In the genomic region with DNA sequence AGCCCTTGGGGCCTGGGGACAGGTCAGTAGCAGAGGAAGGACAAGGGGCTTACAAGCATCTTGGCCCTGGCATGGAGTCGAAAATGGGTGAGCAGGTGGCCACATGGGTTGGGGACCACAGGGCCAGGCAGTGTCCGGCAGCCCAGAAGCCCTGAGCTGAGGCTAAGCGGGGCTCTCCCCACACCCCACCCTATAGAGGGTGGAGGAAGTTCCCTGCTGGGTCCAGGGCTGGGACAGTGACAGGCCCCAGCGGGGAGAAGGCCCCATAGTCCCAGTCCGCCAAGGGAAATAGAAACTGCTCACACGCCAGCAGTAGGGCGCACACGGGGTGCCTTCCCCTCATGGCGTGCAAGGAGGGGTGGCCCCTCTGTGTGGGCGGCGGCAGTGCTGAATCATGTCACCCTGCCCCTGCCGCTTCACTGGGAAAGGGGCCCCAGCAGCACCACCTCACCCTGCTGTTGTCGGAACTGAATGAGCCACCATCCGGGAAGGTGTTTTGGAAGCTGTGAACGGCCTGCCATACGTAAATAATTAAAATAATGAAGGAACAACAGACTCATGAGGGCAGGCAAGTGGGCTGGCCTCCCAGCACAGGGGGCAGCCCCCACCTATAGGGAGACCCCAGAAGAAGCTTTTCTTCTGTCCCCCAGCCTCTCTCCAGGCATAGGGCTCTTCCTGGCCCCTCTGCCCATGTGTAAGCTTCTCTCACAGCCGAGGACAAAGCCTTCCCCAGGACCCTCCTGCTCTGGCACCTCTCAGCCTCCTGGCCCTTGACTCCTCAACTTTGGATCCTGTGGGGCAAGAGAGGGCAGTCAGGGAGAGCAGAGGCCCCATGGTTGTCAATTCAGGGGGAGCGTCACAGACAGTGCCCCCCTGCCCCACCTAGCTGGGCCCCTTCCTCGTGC, we compare ENCODE assay signal across 8 cellular contexts. TPM values are rescaled to one million over a fixed set of nuclear protein-coding genes. Genes with fewer than 3 reads are reported as not detected.
DNase-seq lines count a peak whose midpoint lies in the region; ATAC-seq and TF ChIP-seq lines count a peak whose summit lies in the region.

No MANE protein-coding gene starts in this region.

- H3K27me3 ChIP-seq in SJCRH30, result no peaks in the 10 kb centered on the region

- 0 out of 2 replicates have a peak, but pooled peaks cover 4% of the 10 kb centered on the region for H3K9me3 ChIP-seq in SJCRH30 (replicated peaks)

- H3K9me3 Mint-ChIP-seq in activated naive CD4-positive, alpha-beta T cell treated with anti-CD3 and anti-CD28 coated beads, Interleukin-2, amount 10 ng/mL, durations not matched to agents 7 days and 5 days, result peaks cover 6% of the 10 kb centered on the region

- H3K4me3 Mint-ChIP-seq in activated naive CD4-positive, alpha-beta T cell treated with anti-CD3 and anti-CD28 coated beads, Interleukin-2, amount 10 ng/mL, durations not matched to agents 7 days and 5 days, result peak overlapping the region; percentile 46

- H3K4me3 ChIP-seq in SJCRH30, result peak overlapping the region; percentile 9

- TF ChIP-seq POLR2A in GM15510 (IDR thresholded peaks at IDR 0.05; ENCODE audit: borderline replicate concordance, extremely low read depth, insufficient read length), result peak; percentile 41

- CTCF ChIA-PET in activated naive CD4-positive, alpha-beta T cell treated with anti-CD3 and anti-CD28 coated beads, Interleukin-2, amount 10 ng/mL, durations not matched to agents 7 days and 5 days (lab: Charles Lee), result interaction anchor here (1.0 to 3.2 kb wide), 6 partner anchors 11 to 20 kb away, joined by 3 to 18 read pairs (median 5); a partner anchor contains a TSS

- peak; percentile 66 for ATAC-seq in HG02588 (IDR thresholded peaks at IDR 0.05; ENCODE audit: unreplicated experiment)

- no peak overlapping the region for H3K27ac ChIP-seq in SJCRH30

- no peaks in the 10 kb centered on the region for H3K36me3 ChIP-seq in SJCRH30

- H3K4me1 Mint-ChIP-seq in activated naive CD4-positive, alpha-beta T cell treated with anti-CD3 and anti-CD28 coated beads, Interleukin-2, amount 10 ng/mL, durations not matched to agents 7 days and 5 days, result peaks cover 69% of the 10 kb centered on the region

- H3K27me3 Mint-ChIP-seq in activated naive CD4-positive, alpha-beta T cell treated with anti-CD3 and anti-CD28 coated beads, Interleukin-2, amount 10 ng/mL, durations not matched to agents 7 days and 5 days, result no peaks in the 10 kb centered on the region

- peaks cover 41% of the 10 kb centered on the region for H3K4me1 ChIP-seq in SJCRH30

- peaks cover 2% of the 10 kb centered on the region for H3K36me3 Mint-ChIP-seq in activated naive CD4-positive, alpha-beta T cell treated with anti-CD3 and anti-CD28 coated beads, Interleukin-2, amount 10 ng/mL, durations not matched to agents 7 days and 5 days

- peak overlapping the region; percentile 87 for H3K27ac Mint-ChIP-seq in activated naive CD4-positive, alpha-beta T cell treated with anti-CD3 and anti-CD28 coated beads, Interleukin-2, amount 10 ng/mL, durations not matched to agents 7 days and 5 days

- no peak for DNase-seq in SJCRH30
- peak; percentile 82 for DNase-seq in activated naive CD4-positive, alpha-beta T cell treated with anti-CD3 and anti-CD28 coated beads, Interleukin-2, amount 10 ng/mL, durations not matched to agents 7 days and 5 days
- DNase-seq in stimulated activated CD4-positive, alpha-beta T cell treated with anti-CD3 and anti-CD28 coated beads, Interleukin-2, amount 100 ng/mL, for 4 hours (ENCODE audit: low read depth), result peak; percentile 95
- no peak for DNase-seq in DMS153 treated with DMSO at 0.1 percent for 48 hours (lab: John Stamatoyannopoulos, UW; ENCODE audit: unreplicated experiment)
- DNase-seq in NCI-H526 (lab: John Stamatoyannopoulos, UW), result no peak
- DNase-seq in DMS 273 treated with DMSO at 0.1 percent for 48 hours (lab: John Stamatoyannopoulos, UW), result no peak

RNA-seq across cellular contexts. Expression of a gene that starts 12.7 kb away (rescaled TPM):
- total RNA-seq in SJCRH30 (2014; rRNA removed; shearing (Covaris generic)), result 0.67 and 1.0 TPM in 2 replicates

RNA-seq across cellular contexts. Expression of a gene that starts 19.6 kb away (rescaled TPM):
- not detected in 2 replicates for total RNA-seq in SJCRH30 (2014; rRNA removed; shearing (Covaris generic))

RNA-seq across cellular contexts. Expression of a gene that starts 41.5 kb away (rescaled TPM):
- total RNA-seq in SJCRH30 (2014; rRNA removed; shearing (Covaris generic)), result not detected in 2 replicates

RNA-seq across cellular contexts. Expression of a gene that starts 50.7 kb away (rescaled TPM):
- 232 and 243 TPM in 2 replicates for total RNA-seq in SJCRH30 (2014; rRNA removed; shearing (Covaris generic))

Comparison
In these comparisons a context has a peak if more than half of its experiments do, and no peak if none do; other contexts are left out.
1. DNase-seq: peak in activated naive CD4-positive, alpha-beta T cell treated with anti-CD3 and anti-CD28 coated beads, Interleukin-2, amount 10 ng/mL, durations not matched to agents 7 days and 5 days (single experiment) and stimulated activated CD4-positive, alpha-beta T cell treated with anti-CD3 and anti-CD28 coated beads, Interleukin-2, amount 100 ng/mL, for 4 hours (single experiment); none in SJCRH30 (0 of 2), DMS153 treated with DMSO at 0.1 percent for 48 hours (single experiment), NCI-H526 (0 of 2) and DMS 273 treated with DMSO at 0.1 percent for 48 hours (single experiment).